Comparison of ENCODE assay signal across 11 cellular contexts in genomic region chr3:18725668-18726407, GRCh38.
DNase-seq lines count a peak whose midpoint lies in the region; ATAC-seq and TF ChIP-seq lines count a peak whose summit lies in the region.
"Had no signal": no experiment of that assay in that cellular context is flagged by ENCODE, and none has a peak within 500 bp of the region (broad histone marks: within the 10 kb centered on the region; RNA-seq: fewer than 3 reads in every experiment).

No MANE protein-coding gene starts in this region.

- no peaks in the 10 kb centered on the region for H3K9me3 Mint-ChIP-seq in T-helper 2 cell treated with Interferon-gamma antibody and Interleukin-4, amounts not matched to agents 5 μg/mL and 100 μg/mL, for 36 hours
- H3K9me3 Mint-ChIP-seq in Caco-2 (ENCODE audit: unreplicated experiment) = no peaks in the 10 kb centered on the region

- H3K36me3 Mint-ChIP-seq in T-helper 2 cell treated with Interferon-gamma antibody and Interleukin-4, amounts not matched to agents 5 μg/mL and 100 μg/mL, for 36 hours (ENCODE audit: low read depth) = peaks cover 5% of the 10 kb centered on the region
- no peaks in the 10 kb centered on the region for H3K36me3 Mint-ChIP-seq in Caco-2 (ENCODE audit: insufficient read depth, unreplicated experiment)

- intact Hi-C loops in Caco-2 (cut with micrococcal nuclease; ENCODE audit: unreplicated experiment) = no loop called here

- H3K4me1 Mint-ChIP-seq in T-helper 2 cell treated with Interferon-gamma antibody and Interleukin-4, amounts not matched to agents 5 μg/mL and 100 μg/mL, for 36 hours (ENCODE audit: low read depth) = peaks cover 61% of the 10 kb centered on the region
- no peaks in the 10 kb centered on the region for H3K4me1 Mint-ChIP-seq in Caco-2 (ENCODE audit: low read depth, unreplicated experiment)

- peak overlapping the region; percentile 80 for H3K4me3 Mint-ChIP-seq in T-helper 2 cell treated with Interferon-gamma antibody and Interleukin-4, amounts not matched to agents 5 μg/mL and 100 μg/mL, for 36 hours
- H3K4me3 Mint-ChIP-seq in Caco-2 (ENCODE audit: unreplicated experiment) = no peak overlapping the region

- H3K4me3 ChIP-seq in skeletal muscle tissue (ENCODE audit: low read length in 3 of 3) (no peak overlapping the region), Caco-2 (ENCODE audit: low read depth, low read length) (no peak overlapping the region)

- TF ChIP-seq CTCF in Caco-2 (IDR thresholded peaks at IDR 0.05; ENCODE audit: insufficient read depth in 1 of 2, low read depth in 1 of 2, low read length in 1 of 2, severe bottlenecking in 1 of 2, unreplicated experiment in 1 of 2) = no peak

- POLR2A ChIA-PET in Caco-2 (lab: Charles Lee) = no interaction called here

- no peaks in the 10 kb centered on the region for H3K36me3 ChIP-seq in skeletal muscle tissue (ENCODE audit: control insufficient read depth in 3 of 3, insufficient read depth in 3 of 3, low read length in 3 of 3)
- peaks cover 1% of the 10 kb centered on the region; the same call in 1 of the 2 replicates for H3K36me3 ChIP-seq in Caco-2 (ENCODE audit: control insufficient read depth, insufficient read depth, low read length)

- no peaks in the 10 kb centered on the region for H3K9me3 ChIP-seq in skeletal muscle tissue (ENCODE audit: control insufficient read depth in 3 of 3, low read length in 3 of 3)
- no peaks in the 10 kb centered on the region for H3K9me3 ChIP-seq in Caco-2

- DNase-seq in KBM-7 (peak; percentile 83), Caco-2 (no peak), NCI-H187 (lab: John Stamatoyannopoulos, UW) (no peak)
- DNase-seq in T-helper 2 cell treated with Interferon-gamma antibody and Interleukin-4, amounts not matched to agents 5 μg/mL and 100 μg/mL, for 36 hours (ENCODE audit: low spot score) = peak; percentile 55
- DNase-seq in central memory CD4-positive, alpha-beta T cell = peak; percentile 59
- DNase-seq: erythroblast, kidney, NCI-H510A, posterior cingulate gyrus had no signal

- H3K27ac Mint-ChIP-seq in T-helper 2 cell treated with Interferon-gamma antibody and Interleukin-4, amounts not matched to agents 5 μg/mL and 100 μg/mL, for 36 hours = peak overlapping the region; percentile 91
- no peak overlapping the region for H3K27ac Mint-ChIP-seq in Caco-2 (ENCODE audit: unreplicated experiment)

- H3K27me3 Mint-ChIP-seq in T-helper 2 cell treated with Interferon-gamma antibody and Interleukin-4, amounts not matched to agents 5 μg/mL and 100 μg/mL, for 36 hours (ENCODE audit: low read depth) = no peaks in the 10 kb centered on the region
- H3K27me3 Mint-ChIP-seq in Caco-2 (ENCODE audit: insufficient read depth, unreplicated experiment) = no peaks in the 10 kb centered on the region

- H3K27ac ChIP-seq in skeletal muscle tissue (ENCODE audit: low read depth, low read length) = peak overlapping the region; percentile 25

- no peak overlapping the region for H3K9ac ChIP-seq in skeletal muscle tissue (ENCODE audit: low read depth in 1 of 3, low read length in 3 of 3)

- no peaks in the 10 kb centered on the region for H3K4me1 ChIP-seq in skeletal muscle tissue (ENCODE audit: control insufficient read depth in 3 of 3, insufficient read depth in 3 of 3, low read length in 3 of 3)
- no peaks in the 10 kb centered on the region for H3K4me1 ChIP-seq in Caco-2

- CTCF ChIA-PET in Caco-2 (lab: Charles Lee) = no interaction called here

- no TSS peak for BruUV-seq in Caco-2 (replicated peaks; lab: Mats Ljungman, UMichigan)

- in situ Hi-C loops in KBM-7 (cut with MboI; ENCODE audit: low pct_unique_long_range_greater_than_20kb, low sequenced_read_pairs) = no loop called here

- no peak for ATAC-seq in HG02678 (IDR thresholded peaks at IDR 0.05; ENCODE audit: unreplicated experiment)

- H3K27me3 ChIP-seq in skeletal muscle tissue (ENCODE audit: control insufficient read depth in 3 of 3, insufficient read depth in 3 of 3, low read length in 3 of 3) (no peaks in the 10 kb centered on the region), Caco-2 (replicated peaks; ENCODE audit: control insufficient read depth, insufficient read depth, low read length) (no peaks in the 10 kb centered on the region)

Comparison
In these comparisons a context has a peak if more than half of its experiments do, and no peak if none do; other contexts are left out.
1. DNase-seq: peak in KBM-7 (single experiment), T-helper 2 cell treated with Interferon-gamma antibody and Interleukin-4, amounts not matched to agents 5 μg/mL and 100 μg/mL, for 36 hours (single experiment) and central memory CD4-positive, alpha-beta T cell (single experiment); none in Caco-2 (0 of 2) and NCI-H187 (0 of 2).